Comparison of ENCODE assay signal across 8 cellular contexts in the genomic region with DNA sequence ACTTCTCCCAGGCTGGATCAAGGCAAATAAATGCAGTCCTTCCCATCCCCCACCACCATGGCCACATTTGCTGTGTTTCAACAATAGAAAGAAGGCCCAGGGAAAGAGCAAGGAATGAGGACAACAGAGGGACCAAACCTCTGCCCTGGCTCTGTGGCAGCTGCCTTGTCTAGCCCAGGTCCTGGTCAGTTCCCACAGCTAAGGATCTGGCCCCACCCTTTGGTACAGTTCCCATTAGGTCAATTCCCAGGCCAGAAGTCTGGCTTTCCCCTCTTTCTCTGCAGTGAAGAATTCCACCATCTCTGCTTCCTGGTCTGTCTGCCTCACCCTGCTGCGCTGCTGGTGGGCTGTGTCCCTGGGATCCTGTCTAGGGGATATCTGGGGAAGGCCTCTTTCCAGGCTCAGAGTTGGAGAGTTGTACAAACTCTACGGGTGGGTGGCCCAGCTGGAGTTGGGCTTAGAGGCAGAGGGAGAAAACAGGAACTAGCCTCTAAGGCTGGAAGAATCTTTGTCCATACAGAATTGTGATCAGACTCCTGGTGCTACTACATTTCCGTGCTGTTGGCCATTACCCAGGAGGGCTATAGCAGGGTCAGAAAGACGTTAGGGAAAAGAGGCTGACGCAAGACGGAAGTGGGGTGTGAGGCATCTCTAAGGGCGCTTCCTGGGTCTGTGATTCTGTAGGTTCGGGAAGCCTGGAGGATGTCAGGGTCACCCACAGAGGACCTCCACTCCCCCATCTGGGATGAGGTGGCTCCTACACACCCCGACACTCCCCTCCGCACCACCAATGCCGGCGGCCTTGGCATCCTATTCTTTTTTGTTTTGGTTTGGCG. TPM values are rescaled to one million over a fixed set of nuclear protein-coding genes. Genes with fewer than 3 reads are reported as not detected.
DNase-seq lines count a peak whose midpoint lies in the region; ATAC-seq and TF ChIP-seq lines count a peak whose summit lies in the region.

No MANE protein-coding gene starts in this region.

- H3K27me3 Mint-ChIP-seq in activated naive CD8-positive, alpha-beta T cell, result no peaks in the 10 kb centered on the region

- H3K4me2 ChIP-seq in HCT116 (ENCODE audit: low read length), result peak overlapping the region; percentile 89
- H3K4me2 ChIP-seq in hepatocyte, result peak overlapping the region; percentile 73

- no peak for TF ChIP-seq RAD21 in HCT116 (IDR thresholded peaks at IDR 0.05; ENCODE audit: low read depth)

- peaks cover 66% of the 10 kb centered on the region for H3K4me1 Mint-ChIP-seq in activated naive CD8-positive, alpha-beta T cell (ENCODE audit: low read depth)

- H3K9ac ChIP-seq in HCT116 (ENCODE audit: low read length), result peak overlapping the region; percentile 98

- no peak for ATAC-seq in HCT116
- ATAC-seq in GM21737 (IDR thresholded peaks at IDR 0.05; ENCODE audit: unreplicated experiment), result no peak
- ATAC-seq in HG02759 (IDR thresholded peaks at IDR 0.05; ENCODE audit: unreplicated experiment), result no peak

- 76% methylated on average over 13 of the region's 13 CpGs for WGBS in hepatocyte (ENCODE audit: low lambda C conversion rate, missing lambda C conversion rate)

- BruUV-seq in A673 (replicated peaks; lab: Mats Ljungman, UMichigan), result no TSS peak
- BruUV-seq in HCT116 (replicated peaks; lab: Mats Ljungman, UMichigan), result no TSS peak

- H3K27ac ChIP-seq in A673 (ENCODE audit: low read depth, low read length, poor library complexity, severe bottlenecking), result peak overlapping the region; percentile 87
- peak overlapping the region; percentile 52 for H3K27ac ChIP-seq in HCT116 (ENCODE audit: low read depth, low read length)
- peak overlapping the region; percentile 95 for H3K27ac ChIP-seq in hepatocyte

- POLR2A ChIA-PET in A673 (lab: Charles Lee; ENCODE audit: low non-redundant PET) (interaction anchor here (0.6 to 1.2 kb wide), 3 partner anchors 17 to 46 kb away, joined by 4 to 5 read pairs (median 4); a partner anchor contains a TSS), HCT116 (lab: Charles Lee) (interaction anchor here (0.9 to 3.0 kb wide), 6 partner anchors 7 to 86 kb away, joined by 3 to 12 read pairs (median 4); a partner anchor contains a TSS)

- H3K9me3 Mint-ChIP-seq in activated naive CD8-positive, alpha-beta T cell (ENCODE audit: low read depth), result no peaks in the 10 kb centered on the region

- H3K36me3 ChIP-seq in A673 (ENCODE audit: insufficient read depth, low read length, poor library complexity, severe bottlenecking) (peaks cover 23% of the 10 kb centered on the region), HCT116 (ENCODE audit: control insufficient read depth in 1 of 2, insufficient read depth in 2 of 2, low read length in 2 of 2) (peaks cover 11 to 17% of the 10 kb centered on the region in 2 experiments; a peak in 2 of 4 replicates), hepatocyte (replicated peaks; ENCODE audit: insufficient read depth, low read depth) (no peaks in the 10 kb centered on the region)

- H3K27me3 ChIP-seq in A673 (replicated peaks; ENCODE audit: insufficient read depth, low read depth, low read length, poor library complexity) (no peaks in the 10 kb centered on the region), HCT116 (ENCODE audit: insufficient read depth, low read length) (no peaks in the 10 kb centered on the region), hepatocyte (no peaks in the 10 kb centered on the region)

- TF ChIP-seq CTCF in A673 (conservative IDR thresholded peaks at IDR 0.05; ENCODE audit: low read depth, low read length) (no peak), HCT116 (IDR thresholded peaks at IDR 0.05 in 2 of 3, conservative IDR thresholded peaks at IDR 0.05 in 1 of 3; ENCODE audit: borderline replicate concordance in 1 of 3, insufficient read depth in 1 of 3, low read depth in 2 of 3, low read length in 2 of 3) (no peak), hepatocyte (IDR thresholded peaks at IDR 0.05; ENCODE audit: poor library complexity) (no peak)

- CTCF ChIA-PET in A673 (lab: Charles Lee), result interaction anchor here (0.6 to 2.8 kb wide), 3 partner anchors 24 to 90 kb away, joined by 8 to 14 read pairs (median 10); a partner anchor contains a TSS
- CTCF ChIA-PET in HCT116 (lab: Charles Lee), result interaction anchor here (1.1 to 1.8 kb wide), 5 partner anchors 9 to 181 kb away, joined by 4 to 7 read pairs (median 5); a partner anchor contains a TSS

- peak overlapping the region; percentile 92 for H3K4me3 ChIP-seq in A673 (ENCODE audit: low read depth, low read length, poor library complexity, severe bottlenecking)
- H3K4me3 ChIP-seq in HCT116 (replicated peaks in 1 of 2; ENCODE audit: low read depth in 1 of 2, low read length in 2 of 2), result peak overlapping the region; percentile 94 to 98
- peak overlapping the region; percentile 0 for H3K4me3 ChIP-seq in hepatocyte
- H3K4me3 ChIP-seq in skeletal muscle cell (ENCODE audit: low read depth, low read length), result peak overlapping the region; percentile 83

- H3K27ac Mint-ChIP-seq in activated naive CD8-positive, alpha-beta T cell, result peak overlapping the region; percentile 95

- H3K9me2 ChIP-seq in HCT116 (ENCODE audit: insufficient read depth) (no peaks in the 10 kb centered on the region), hepatocyte (replicated peaks; ENCODE audit: insufficient read depth) (no peaks in the 10 kb centered on the region)

- intact Hi-C loops in A673 (cut with micrococcal nuclease; ENCODE audit: unreplicated experiment), result no loop called here
- intact Hi-C loops in HCT116 (cut with micrococcal nuclease), result no loop called here

- RAD21 ChIA-PET in HCT116 (lab: Charles Lee; ENCODE audit: low non-redundant PET in 1 of 2, low total read pairs in 2 of 2, uncharacterized antibody in 2 of 2, unreplicated experiment in 2 of 2), result no interaction called here

- no peak for TF ChIP-seq POLR2A in HCT116 (IDR thresholded peaks at IDR 0.05; ENCODE audit: borderline replicate concordance, extremely low read depth, insufficient read depth, insufficient read length)

- peak overlapping the region; percentile 94 for H3K4me3 Mint-ChIP-seq in activated naive CD8-positive, alpha-beta T cell

- H3K36me3 Mint-ChIP-seq in activated naive CD8-positive, alpha-beta T cell, result peaks cover 9% of the 10 kb centered on the region

- DNase-seq in A673 (ENCODE audit: low spot score), result no peak
- no peak for DNase-seq in HCT116 (ENCODE audit: low read depth, low spot score)
- DNase-seq in hepatocyte (ENCODE audit: low spot score), result no peak
- peak; percentile 74 for DNase-seq in skeletal muscle cell (ENCODE audit: low read depth)
- no peak for DNase-seq in NCI-H774 (lab: John Stamatoyannopoulos, UW)

- H2AFZ ChIP-seq in HCT116 (ENCODE audit: low read depth, low read length, poor library complexity, severe bottlenecking) (no peak overlapping the region), hepatocyte (peak overlapping the region; percentile 68)

- H4K20me1 ChIP-seq in HCT116 (ENCODE audit: insufficient read depth) (no peaks in the 10 kb centered on the region), hepatocyte (ENCODE audit: insufficient read depth, poor library complexity, severe bottlenecking) (no peaks in the 10 kb centered on the region)

- peaks cover 29% of the 10 kb centered on the region for H3K79me2 ChIP-seq in HCT116 (ENCODE audit: insufficient read depth, low read length)
- H3K79me2 ChIP-seq in hepatocyte, result peaks cover 28% of the 10 kb centered on the region

- H3K4me1 ChIP-seq in A673 (ENCODE audit: insufficient read depth, low read length, poor library complexity, severe bottlenecking) (peaks cover 48% of the 10 kb centered on the region), HCT116 (ENCODE audit: control insufficient read depth in 1 of 2, insufficient read depth in 2 of 2, low read length in 2 of 2) (peaks cover 8 to 38% of the 10 kb centered on the region in 2 experiments; a peak in 3 of 4 replicates), hepatocyte (ENCODE audit: insufficient read depth) (peaks cover 41% of the 10 kb centered on the region)

- H3K9me3 ChIP-seq in A673 (ENCODE audit: low read depth, low read length, poor library complexity, severe bottlenecking) (no peaks in the 10 kb centered on the region), HCT116 (ENCODE audit: control insufficient read depth in 1 of 2, insufficient read depth in 1 of 2, low read depth in 1 of 2, low read length in 2 of 2) (no peaks in the 10 kb centered on the region), hepatocyte (ENCODE audit: low read depth) (no peaks in the 10 kb centered on the region)

TF ChIP-seq in HCT116, 20 proteins besides CTCF, POLR2A, EP300 and RAD21 (continues in another document):
- TF ChIP-seq YY1 (IDR thresholded peaks at IDR 0.05; ENCODE audit: extremely low read depth, insufficient replicate concordance, low read depth, low read length) (no peak), EGR1 (IDR thresholded peaks at IDR 0.05; ENCODE audit: low read depth) (no peak), TCF7L2 (IDR thresholded peaks at IDR 0.05; ENCODE audit: borderline replicate concordance, extremely low read depth, insufficient read depth, insufficient read length) (no peak), SIN3A (IDR thresholded peaks at IDR 0.05; ENCODE audit: low read depth) (no peak), SRF (IDR thresholded peaks at IDR 0.05; ENCODE audit: low read depth) (no peak), ELF1 (IDR thresholded peaks at IDR 0.05; ENCODE audit: borderline replicate concordance, low read depth) (no peak), EZH2 (IDR thresholded peaks at IDR 0.05) (no peak), ZFX (IDR thresholded peaks at IDR 0.05) (no peak)
- TF ChIP-seq, protein P1, sequence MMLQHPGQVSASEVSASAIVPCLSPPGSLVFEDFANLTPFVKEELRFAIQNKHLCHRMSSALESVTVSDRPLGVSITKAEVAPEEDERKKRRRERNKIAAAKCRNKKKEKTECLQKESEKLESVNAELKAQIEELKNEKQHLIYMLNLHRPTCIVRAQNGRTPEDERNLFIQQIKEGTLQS (IDR thresholded peaks at IDR 0.05), result no peak

RNA-seq across cellular contexts. Expression of a gene that starts 1.0 kb away (rescaled TPM):
- total RNA-seq in A673 (2021), result 123 and 133 TPM in 2 replicates
- total RNA-seq in HCT116 (2021; ENCODE audit: unreplicated experiment), result 82.7 TPM
- 99.1 and 108 TPM in 2 replicates for polyA plus RNA-seq in HCT116 (2012)
- 103 TPM in 2 replicates for total RNA-seq in hepatocyte
- polyA plus RNA-seq in hepatocyte, result 163 and 177 TPM in 2 replicates

RNA-seq across cellular contexts. Expression of a gene that starts 2.4 kb away (rescaled TPM):
- 28.6 and 31.6 TPM in 2 replicates for total RNA-seq in A673 (2021)
- not detected for total RNA-seq in HCT116 (2021; ENCODE audit: unreplicated experiment)
- 0.01 and 0.02 TPM in 2 replicates for polyA plus RNA-seq in HCT116 (2012)
- total RNA-seq in hepatocyte, result 1.2 and 2.3 TPM in 2 replicates
- polyA plus RNA-seq in hepatocyte, result 4.4 and 6.1 TPM in 2 replicates

RNA-seq across cellular contexts. Expression of a gene that starts 13.9 kb away (rescaled TPM):
- total RNA-seq in A673 (2021) (1.2 and 1.5 TPM in 2 replicates), HCT116 (2021; ENCODE audit: unreplicated experiment) (0.86 TPM), hepatocyte (1.1 and 4.3 TPM in 2 replicates)
- polyA plus RNA-seq in HCT116 (2012), result 0.61 TPM in 1 of 2 replicates, not detected in the other
- 4.8 and 14.5 TPM in 2 replicates for polyA plus RNA-seq in hepatocyte

RNA-seq across cellular contexts. Expression of a gene that starts 22.2 kb away (rescaled TPM):
- not detected in 2 replicates for total RNA-seq in A673 (2021)
- not detected for total RNA-seq in HCT116 (2021; ENCODE audit: unreplicated experiment)
- polyA plus RNA-seq in HCT116 (2012), result 0.40 TPM in 1 of 2 replicates, not detected in the other
- 3,581 and 4,608 TPM in 2 replicates for total RNA-seq in hepatocyte
- polyA plus RNA-seq in hepatocyte, result 5,258 and 8,089 TPM in 2 replicates

RNA-seq across cellular contexts. Expression of a gene that starts 23.9 kb away (rescaled TPM):
- total RNA-seq in A673 (2021) (47.9 and 55.1 TPM in 2 replicates), HCT116 (2021; ENCODE audit: unreplicated experiment) (53.7 TPM), hepatocyte (32.2 and 36.0 TPM in 2 replicates)
- polyA plus RNA-seq in HCT116 (2012), result 53.9 and 56.5 TPM in 2 replicates
- polyA plus RNA-seq in hepatocyte, result 48.1 and 56.9 TPM in 2 replicates

Comparison
In these comparisons a context has a peak if more than half of its experiments do, and no peak if none do; other contexts are left out.
1. H3K4me3 ChIP-seq: peak in every context shown above with its lines; median percentile 96 in HCT116; 92 in A673; 83 in skeletal muscle cell; 0 in hepatocyte.